16 cellular contexts compared by ENCODE assay signal in the genomic region with DNA sequence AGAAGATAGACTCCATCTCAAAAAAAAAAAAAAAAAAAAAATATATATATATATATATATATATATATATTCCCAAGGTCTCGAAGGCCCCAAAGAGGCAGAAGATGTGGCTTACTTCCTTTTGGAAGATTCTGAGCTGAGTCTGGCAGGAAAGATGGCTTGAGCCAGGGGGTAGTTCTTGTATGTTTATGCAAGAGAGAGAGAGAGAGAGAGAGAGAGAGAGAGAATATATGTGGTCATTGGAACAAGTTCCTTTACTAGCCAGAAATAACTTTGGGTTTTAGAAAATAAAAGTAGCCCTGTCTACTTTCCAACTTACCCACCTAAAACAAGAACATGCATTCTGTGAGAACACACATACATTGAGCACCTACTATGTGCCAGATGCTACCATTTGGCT. TPM values are rescaled to one million over a fixed set of nuclear protein-coding genes. Genes with fewer than 3 reads are reported as not detected.
DNase-seq lines count a peak whose midpoint lies in the region; FAIRE-seq and TF ChIP-seq lines count a peak whose summit lies in the region.
"Had no signal": no experiment of that assay in that cellular context is flagged by ENCODE, and none has a peak within 500 bp of the region (broad histone marks: within the 10 kb centered on the region; RNA-seq: fewer than 3 reads in every experiment).

No MANE protein-coding gene starts in this region.

- peaks cover 60% of the 10 kb centered on the region for H3K4me1 Mint-ChIP-seq in chondrocyte (ENCODE audit: low read depth)
- H3K4me1 Mint-ChIP-seq in immature natural killer cell: peaks cover 0 to 5% of the 10 kb centered on the region in 2 donors

- 83 to 100% methylated on average over 1 of the region's 1 CpG for WGBS in transverse colon (ENCODE audit: low coverage in 1 of 2), 2 donors

- no peak for TF ChIP-seq EP300 in transverse colon (IDR thresholded peaks at IDR 0.05; ENCODE audit: low read depth)

- H3K27me3 ChIP-seq in transverse colon (no peaks in the 10 kb centered on the region), ascending aorta (no peaks in the 10 kb centered on the region)
- H3K27me3 ChIP-seq: hepatocyte had no signal

- no peak for TF ChIP-seq POLR2A in transverse colon (IDR thresholded peaks at IDR 0.05)

- H3K36me3 ChIP-seq in transverse colon (no peaks in the 10 kb centered on the region), ascending aorta (no peaks in the 10 kb centered on the region)

- no peaks in the 10 kb centered on the region for H3K9me3 Mint-ChIP-seq in chondrocyte (ENCODE audit: low read depth)
- H3K9me3 Mint-ChIP-seq in immature natural killer cell: no peaks in the 10 kb centered on the region
- H3K9me3 Mint-ChIP-seq: CD4-positive, alpha-beta memory T cell had no signal

- H3K4me1 ChIP-seq in transverse colon (peaks cover 19 to 66% (median 43%) of the 10 kb centered on the region in 4 donors), ascending aorta (peaks cover 24 to 77% of the 10 kb centered on the region in 2 donors)

- in situ Hi-C loops in transverse colon (cut with MboI; ENCODE audit: low pct_ligation_motif_present in 1 of 4, low pct_unique_long_range_greater_than_20kb in 1 of 4, low sequenced_read_pairs in 3 of 4): no loop called here

- H3K27ac ChIP-seq in transverse colon (peak overlapping the region; percentile 59 to 87 (median 81)), ascending aorta (peak overlapping the region in 1 of 2 donors; percentile 32)
- H3K27ac ChIP-seq: hepatocyte, PC-9 had no signal

- intact Hi-C loops in transverse colon (cut with DNase I; ENCODE audit: low total_unique reads) (loop anchor here (1.0 to 5.0 kb wide), 2 partner anchors 45 to 73 kb away; no protein-coding TSS in a partner anchor), ascending aorta (cut with DNase I) (no loop called here)

- no peak for FAIRE-seq in GM19239 (lab: Jason Lieb, UNC)
- FAIRE-seq: bronchial epithelial cell had no signal

- DNase-seq in LNCaP clone FGC (ENCODE audit: low read depth) (peak; percentile 74), chondrocyte (ENCODE audit: low spot score) (no peak), hepatic stellate cell (ENCODE audit: low spot score) (peak; percentile 70), transverse colon (no peak), GM19239 (ENCODE audit: insufficient read length, low spot score) (no peak), immature natural killer cell (no peak), ascending aorta (ENCODE audit: low spot score in 2 of 2) (no peak), COR-L47 (lab: John Stamatoyannopoulos, UW) (no peak)
- DNase-seq: NCI-H1930; NCI-H69; PC-9; posterior cingulate gyrus; stimulated activated CD4-positive, alpha-beta T cell treated with anti-CD3 and anti-CD28 coated beads, Interleukin-12 subunit alpha, Interleukin-12 subunit beta, amount 100 ng/mL, for 4 hours had no signal

- H3K27ac Mint-ChIP-seq in chondrocyte (ENCODE audit: unreplicated experiment) (peak overlapping the region; percentile 84), immature natural killer cell (peak overlapping the region in 1 of 6 donors; percentile 55)

- H3K4me3 Mint-ChIP-seq in chondrocyte (ENCODE audit: unreplicated experiment) (no peak overlapping the region), immature natural killer cell (no peak overlapping the region)
- H3K4me3 Mint-ChIP-seq: CD4-positive, alpha-beta memory T cell had no signal

- H3K36me3 Mint-ChIP-seq in chondrocyte (ENCODE audit: low read depth) (no peaks in the 10 kb centered on the region), immature natural killer cell (no peaks in the 10 kb centered on the region)
- H3K36me3 Mint-ChIP-seq: CD4-positive, alpha-beta memory T cell had no signal

- H3K9me3 ChIP-seq in transverse colon (no peaks in the 10 kb centered on the region), ascending aorta (no peaks in the 10 kb centered on the region)

- H3K27me3 Mint-ChIP-seq in chondrocyte (ENCODE audit: low read depth) (no peaks in the 10 kb centered on the region), immature natural killer cell (ENCODE audit: low read depth in 3 of 3) (peaks cover 0 to 6% (median 2%) of the 10 kb centered on the region in 3 donors)
- H3K27me3 Mint-ChIP-seq: CD4-positive, alpha-beta memory T cell had no signal

- TF ChIP-seq CTCF in LNCaP clone FGC (IDR thresholded peaks at IDR 0.05; ENCODE audit: control insufficient read depth, extremely low read depth, insufficient read depth) (no peak), chondrocyte (IDR thresholded peaks at IDR 0.05) (no peak), transverse colon (IDR thresholded peaks at IDR 0.05) (no peak), ascending aorta (IDR thresholded peaks at IDR 0.05) (no peak)

- H3K4me3 ChIP-seq in LNCaP clone FGC (ENCODE audit: low read depth, low read length): no peak overlapping the region
- no peak overlapping the region for H3K4me3 ChIP-seq in transverse colon
- H3K4me3 ChIP-seq in ascending aorta: no peak overlapping the region
- H3K4me3 ChIP-seq: hepatocyte, PC-9 had no signal

RNA-seq across cellular contexts. Expression of a gene that starts 17.6 kb away (rescaled TPM):
- 50.0 to 59.5 TPM (median 56.6 TPM) in 3 replicates for total RNA-seq in chondrocyte
- 10 to 100 TPM; 11.9 to 66.5 (median 25.9) TPM for total RNA-seq in transverse colon
- polyA plus RNA-seq in immature natural killer cell: under 1 TPM in 2 of 3 donors, not detected in 1; 0.26 to 0.30 TPM
- total RNA-seq in ascending aorta: 34.7 TPM
- polyA plus RNA-seq: CD4-positive, alpha-beta memory T cell had no signal

Comparison
In these comparisons a context has a peak if more than half of its experiments do, and no peak if none do; other contexts are left out.
1. DNase-seq: peak in LNCaP clone FGC (single experiment) and hepatic stellate cell (single experiment); none in chondrocyte (single experiment), transverse colon (single experiment), GM19239 (single experiment), immature natural killer cell (0 of 3), ascending aorta (0 of 2) and COR-L47 (single experiment).